ENCODE assay signal across 8 cellular contexts in genomic region chr5:72248352-72249032, GRCh38.
DNase-seq lines count a peak whose midpoint lies in the region; FAIRE-seq lines count a peak whose summit lies in the region.

No MANE protein-coding gene starts in this region.

- peak overlapping the region; percentile 68 for H3K27ac ChIP-seq in GM23248
- no peak overlapping the region for H3K27ac ChIP-seq in small intestine (ENCODE audit: low read depth in 1 of 2, low read length in 1 of 2)

- H3K9me3 ChIP-seq in GM23248 (ENCODE audit: low read depth) = no peaks in the 10 kb centered on the region
- H3K9me3 ChIP-seq in small intestine (ENCODE audit: control insufficient read depth, low read depth) = no peaks in the 10 kb centered on the region

- H3K27me3 ChIP-seq in GM23248 (replicated peaks; ENCODE audit: insufficient read depth) (no peaks in the 10 kb centered on the region), small intestine (ENCODE audit: control insufficient read depth in 2 of 2, insufficient read depth in 2 of 2, low read length in 2 of 2) (no peaks in the 10 kb centered on the region)

- H3K36me3 ChIP-seq in GM23248 (ENCODE audit: low read depth) (no peaks in the 10 kb centered on the region), small intestine (ENCODE audit: control insufficient read depth in 2 of 2, insufficient read depth in 2 of 2, low read length in 2 of 2) (no peaks in the 10 kb centered on the region)

- peak overlapping the region; percentile 52 for H3K9ac ChIP-seq in GM23248

- 26 to 32% methylated on average over 3 of the region's 3 CpGs for WGBS in GM23248 (ENCODE audit: low coverage in 1 of 2, low lambda C conversion rate in 2 of 2, missing lambda C conversion rate in 2 of 2), 2 experiments
- 69 to 75% (median 70%) methylated on average over 3 of the region's 3 CpGs for WGBS in small intestine, 3 donors

- CTCF ChIA-PET in activated CD4-positive, alpha-beta memory T cell treated with anti-CD3 and anti-CD28 coated beads, Interleukin-2, amount 10 ng/mL, durations not matched to agents 7 days and 5 days (lab: Charles Lee) = no interaction called here

- in situ Hi-C loops in GM23248 (cut with MboI) = no loop called here

- no peak overlapping the region for H2AFZ ChIP-seq in GM23248

- H3K9me3 Mint-ChIP-seq in activated CD4-positive, alpha-beta memory T cell treated with anti-CD3 and anti-CD28 coated beads, Interleukin-2, amount 10 ng/mL, durations not matched to agents 7 days and 5 days = no peaks in the 10 kb centered on the region

- peaks cover 47% of the 10 kb centered on the region for H3F3A ChIP-seq in GM23248 (ENCODE audit: insufficient read depth)

- H3K27ac Mint-ChIP-seq in activated CD4-positive, alpha-beta memory T cell treated with anti-CD3 and anti-CD28 coated beads, Interleukin-2, amount 10 ng/mL, durations not matched to agents 7 days and 5 days = no peak overlapping the region

- H3K36me3 Mint-ChIP-seq in activated CD4-positive, alpha-beta memory T cell treated with anti-CD3 and anti-CD28 coated beads, Interleukin-2, amount 10 ng/mL, durations not matched to agents 7 days and 5 days (ENCODE audit: low read depth) = peaks cover 4% of the 10 kb centered on the region

- FAIRE-seq in small intestine (lab: Jason Lieb, UNC) (peak; percentile 59), GM19239 (lab: Jason Lieb, UNC) (no peak)

- H3K4me1 ChIP-seq in GM23248 (ENCODE audit: insufficient read depth) (peaks cover 74% of the 10 kb centered on the region), small intestine (ENCODE audit: control insufficient read depth in 2 of 2, insufficient read depth in 1 of 2, low read depth in 1 of 2, low read length in 1 of 2) (no peaks in the 10 kb centered on the region)

- POLR2A ChIA-PET in activated CD4-positive, alpha-beta memory T cell treated with anti-CD3 and anti-CD28 coated beads, Interleukin-2, amount 10 ng/mL, durations not matched to agents 7 days and 5 days (lab: Charles Lee) = interaction anchor here (1.3 kb wide), 1 partner anchor 27 kb away, joined by 4 read pairs; no protein-coding TSS in a partner anchor

- H4K20me1 ChIP-seq in GM23248 (ENCODE audit: insufficient read depth) = no peaks in the 10 kb centered on the region

- H3K9me2 ChIP-seq in GM23248 (ENCODE audit: insufficient read depth) = no peaks in the 10 kb centered on the region

- DNase-seq in GM23248 = peak; percentile 93
- DNase-seq in SW 1271 (lab: John Stamatoyannopoulos, UW) = peak; percentile 55 to 85
- DNase-seq in head of caudate nucleus = peak in 24 of 42 donors; percentile 16 to 86 (median 57)
- peak; percentile 42 for DNase-seq in small intestine
- no peak for DNase-seq in NCI-H2107 treated with DMSO at 0.1 percent for 48 hours (lab: John Stamatoyannopoulos, UW; ENCODE audit: unreplicated experiment)
- no peak for DNase-seq in activated CD4-positive, alpha-beta memory T cell treated with anti-CD3 and anti-CD28 coated beads, Interleukin-2, amount 10 ng/mL, durations not matched to agents 7 days and 5 days
- no peak for DNase-seq in GM19240 (ENCODE audit: insufficient read length, low spot score)
- no peak for DNase-seq in GM19239 (ENCODE audit: insufficient read length, low spot score)

- H3K4me2 ChIP-seq in GM23248 (ENCODE audit: unreplicated experiment) = peak overlapping the region; percentile 66

- peaks cover 21% of the 10 kb centered on the region for H3K79me2 ChIP-seq in GM23248 (ENCODE audit: insufficient read depth)

- H3K4me3 ChIP-seq in GM23248 (peak overlapping the region; percentile 30), small intestine (ENCODE audit: low read depth in 1 of 2, low read length in 2 of 2) (no peak overlapping the region)

- intact Hi-C loops in head of caudate nucleus (cut with DNase I) = no loop called here

- H3K27me3 Mint-ChIP-seq in activated CD4-positive, alpha-beta memory T cell treated with anti-CD3 and anti-CD28 coated beads, Interleukin-2, amount 10 ng/mL, durations not matched to agents 7 days and 5 days = no peaks in the 10 kb centered on the region

- H3K4me1 Mint-ChIP-seq in activated CD4-positive, alpha-beta memory T cell treated with anti-CD3 and anti-CD28 coated beads, Interleukin-2, amount 10 ng/mL, durations not matched to agents 7 days and 5 days = peaks cover 5% of the 10 kb centered on the region

- no peak overlapping the region for H3K4me3 Mint-ChIP-seq in activated CD4-positive, alpha-beta memory T cell treated with anti-CD3 and anti-CD28 coated beads, Interleukin-2, amount 10 ng/mL, durations not matched to agents 7 days and 5 days

Comparison
In these comparisons a context has a peak if more than half of its experiments do, and no peak if none do; other contexts are left out.
1. DNase-seq: peak in GM23248 (single experiment), SW 1271 (2 of 2), head of caudate nucleus (24 of 42) and small intestine (single experiment); none in NCI-H2107 treated with DMSO at 0.1 percent for 48 hours (single experiment), activated CD4-positive, alpha-beta memory T cell treated with anti-CD3 and anti-CD28 coated beads, Interleukin-2, amount 10 ng/mL, durations not matched to agents 7 days and 5 days (single experiment), GM19240 (single experiment) and GM19239 (single experiment).